In genomic region chr2:233406865-233407264, GRCh38 we compare ENCODE assay signal across 15 cellular contexts. TPM values are rescaled to one million over a fixed set of nuclear protein-coding genes. Genes with fewer than 3 reads are reported as not detected.
DNase-seq lines count a peak whose midpoint lies in the region; ATAC-seq, FAIRE-seq and TF ChIP-seq lines count a peak whose summit lies in the region.
"Had no signal": no experiment of that assay in that cellular context is flagged by ENCODE, and none has a peak within 500 bp of the region (broad histone marks: within the 10 kb centered on the region; RNA-seq: fewer than 3 reads in every experiment).

No MANE protein-coding gene starts in this region.

- no peaks in the 10 kb centered on the region for H4K20me1 ChIP-seq in HepG2 (ENCODE audit: insufficient read depth, low read length)

- H3K27ac ChIP-seq in HepG2 (ENCODE audit: extremely low read length, insufficient read depth, low read length), result no peak overlapping the region
- H3K27ac ChIP-seq in right lobe of liver, result no peak overlapping the region
- H3K27ac ChIP-seq in tibial artery, result peak overlapping the region; percentile 75

- no peak overlapping the region for H2AFZ ChIP-seq in HepG2 (ENCODE audit: low read length)
- H2AFZ ChIP-seq: GM23338 had no signal

- DNase-seq in HepG2 (ENCODE audit: low spot score) (no peak), right lobe of liver (no peak), T-helper 17 cell (no peak), memory B cell (ENCODE audit: low spot score in 2 of 2) (no peak), tibial artery (no peak), cerebellum (ENCODE audit: low spot score) (no peak), type B pancreatic cell (ENCODE audit: extremely low spot score, unreplicated experiment) (no peak)
- DNase-seq: KBM-7; NCI-H1048; NCI-H1694; NCI-H69; NK-92 treated with Interleukin-12 subunit alpha and Interleukin-12 subunit beta, amount 100 ng/mL, for 24 hours had no signal

- no peak overlapping the region for H3K4me2 ChIP-seq in HepG2 (ENCODE audit: low read depth, low read length)
- H3K4me2 ChIP-seq: GM23338 had no signal

- POLR2A ChIA-PET in HepG2 (lab: Yijun Ruan, JAX), result no interaction called here

- peaks cover 13% of the 10 kb centered on the region for H3K9me3 ChIP-seq in HepG2 (ENCODE audit: low read length)
- peaks cover 0 to 7% (median 0%) of the 10 kb centered on the region in 4 donors for H3K9me3 ChIP-seq in right lobe of liver
- no peaks in the 10 kb centered on the region for H3K9me3 ChIP-seq in T-helper 17 cell (ENCODE audit: control insufficient read depth, low read length, poor library complexity, severe bottlenecking)
- no peaks in the 10 kb centered on the region for H3K9me3 ChIP-seq in tibial artery

- no peaks in the 10 kb centered on the region for H3K9me3 Mint-ChIP-seq in memory B cell
- H3K9me3 Mint-ChIP-seq in type B pancreatic cell, result peaks cover 6% of the 10 kb centered on the region

- TF ChIP-seq POLR2A in HepG2 (IDR thresholded peaks at IDR 0.05; ENCODE audit: insufficient read depth in 1 of 2, low read depth in 2 of 2, low read length in 2 of 2) (no peak), right lobe of liver (IDR thresholded peaks at IDR 0.05) (no peak)

- no peak for TF ChIP-seq CTCF in HepG2 (CRISPR knock-in tag; IDR thresholded peaks at IDR 0.05)
- no peak for TF ChIP-seq CTCF in right lobe of liver (IDR thresholded peaks at IDR 0.05)
- no peak for TF ChIP-seq CTCF in tibial artery (IDR thresholded peaks at IDR 0.05)
- no peak for TF ChIP-seq CTCF in type B pancreatic cell (conservative IDR thresholded peaks at IDR 0.05)

- intact Hi-C loops in HepG2 (cut with micrococcal nuclease; ENCODE audit: unreplicated experiment) (no loop called here), right lobe of liver (cut with DNase I) (no loop called here), tibial artery (cut with DNase I; ENCODE audit: low total_unique reads) (loop anchor here (5.0 kb wide), 1 partner anchor 35 kb away; no protein-coding TSS in a partner anchor)

- TF ChIP-seq EP300 in HepG2 (IDR thresholded peaks at IDR 0.05; ENCODE audit: low read depth in 2 of 2, low read length in 2 of 2) (no peak), HepG2 (CRISPR knock-in tag; IDR thresholded peaks at IDR 0.05; ENCODE audit: borderline replicate concordance) (no peak)

- H3K27ac Mint-ChIP-seq in T-helper 17 cell, result peak overlapping the region; percentile 79
- peak overlapping the region; percentile 1 for H3K27ac Mint-ChIP-seq in memory B cell
- no peak overlapping the region for H3K27ac Mint-ChIP-seq in type B pancreatic cell
- H3K27ac Mint-ChIP-seq: GM23338 had no signal

- in situ Hi-C loops in HepG2 (cut with HindIII; ENCODE audit: extremely low pct_ligation_motif_present, low pct_unique_long_range_greater_than_20kb), result no loop called here

- H3K36me3 ChIP-seq in HepG2 (replicated peaks in 1 of 2; ENCODE audit: control insufficient read depth in 1 of 2, insufficient read depth in 2 of 2, low read length in 2 of 2) (peaks cover 0 to 14% of the 10 kb centered on the region in 2 experiments; a peak in 4 of 5 replicates), right lobe of liver (no peaks in the 10 kb centered on the region), tibial artery (no peaks in the 10 kb centered on the region)

- H3K79me2 ChIP-seq in HepG2 (ENCODE audit: insufficient read depth, low read length), result peaks cover 7% of the 10 kb centered on the region

- no peak for FAIRE-seq in HepG2 (lab: Jason Lieb, UNC)
- FAIRE-seq: HTR-8/SVneo had no signal

- H3K27me3 ChIP-seq in HepG2 (ENCODE audit: control insufficient read depth in 1 of 2, insufficient read depth in 2 of 2, low read length in 2 of 2), result no peaks in the 10 kb centered on the region
- H3K27me3 ChIP-seq in right lobe of liver, result no peaks in the 10 kb centered on the region
- no peaks in the 10 kb centered on the region for H3K27me3 ChIP-seq in tibial artery

- peaks cover 51% of the 10 kb centered on the region for H3K4me1 Mint-ChIP-seq in T-helper 17 cell
- H3K4me1 Mint-ChIP-seq in memory B cell, result peaks cover 35% of the 10 kb centered on the region
- peaks cover 3% of the 10 kb centered on the region for H3K4me1 Mint-ChIP-seq in type B pancreatic cell (ENCODE audit: unreplicated experiment)
- H3K4me1 Mint-ChIP-seq: GM23338 had no signal

- no peaks in the 10 kb centered on the region for H3K27me3 Mint-ChIP-seq in T-helper 17 cell
- H3K27me3 Mint-ChIP-seq in memory B cell, result no peaks in the 10 kb centered on the region
- no peaks in the 10 kb centered on the region for H3K27me3 Mint-ChIP-seq in type B pancreatic cell

- no peak overlapping the region for H3K4me3 ChIP-seq in HepG2 (replicated peaks in 1 of 3; ENCODE audit: insufficient read depth in 1 of 3, low read depth in 2 of 3, low read length in 3 of 3)
- H3K4me3 ChIP-seq in right lobe of liver, result no peak overlapping the region
- H3K4me3 ChIP-seq in tibial artery, result no peak overlapping the region
- H3K4me3 ChIP-seq: GM23338 had no signal

- ATAC-seq in HepG2, result no peak
- no peak for ATAC-seq in right lobe of liver
- ATAC-seq in T-helper 17 cell, result no peak
- ATAC-seq in memory B cell (ENCODE audit: low read depth), result no peak
- ATAC-seq in GM21381 (IDR thresholded peaks at IDR 0.05; ENCODE audit: unreplicated experiment), result no peak
- ATAC-seq: GM23338 had no signal

- BruUV-seq in HepG2 (replicated peaks; lab: Mats Ljungman, UMichigan), result no TSS peak

- CTCF ChIA-PET in HepG2 (lab: Yijun Ruan, JAX; ENCODE audit: low intra/inter-chr PET ratio, low total read pairs), result no interaction called here

- TF ChIP-seq RAD21 in HepG2 (CRISPR knock-in tag; IDR thresholded peaks at IDR 0.05), result no peak

- 93% methylated on average over 2 of the region's 2 CpGs for WGBS in HepG2 (ENCODE audit: low lambda C conversion rate)
- 76% methylated on average over 2 of the region's 2 CpGs for WGBS in right lobe of liver (ENCODE audit: insufficient coverage, low coverage, low lambda C conversion rate, missing lambda C conversion rate)

- no peak overlapping the region for H3K9ac ChIP-seq in HepG2 (ENCODE audit: insufficient read depth, low read depth, low read length)

- H3K4me1 ChIP-seq in HepG2 (ENCODE audit: insufficient read depth, low read length) (no peaks in the 10 kb centered on the region), right lobe of liver (peaks cover 0 to 9% (median 2%) of the 10 kb centered on the region in 4 donors), tibial artery (peaks cover 0 to 42% (median 26%) of the 10 kb centered on the region in 4 donors)

- H3K4me3 Mint-ChIP-seq in T-helper 17 cell, result no peak overlapping the region
- H3K4me3 Mint-ChIP-seq in memory B cell, result no peak overlapping the region
- no peak overlapping the region for H3K4me3 Mint-ChIP-seq in type B pancreatic cell
- H3K4me3 Mint-ChIP-seq: GM23338 had no signal

- H3K36me3 Mint-ChIP-seq in T-helper 17 cell (ENCODE audit: low read depth) (no peaks in the 10 kb centered on the region), memory B cell (peaks cover 12% of the 10 kb centered on the region), type B pancreatic cell (peaks cover 31% of the 10 kb centered on the region)

TF ChIP-seq in HepG2, 621 proteins besides CTCF, POLR2A, EP300 and RAD21:
- no peak for TF ChIP-seq SIX4 (CRISPR knock-in tag; IDR thresholded peaks at IDR 0.05)
- no peak for TF ChIP-seq ZNF143 (CRISPR knock-in tag; IDR thresholded peaks at IDR 0.05)
- TF ChIP-seq ZNF12 (CRISPR knock-in tag; IDR thresholded peaks at IDR 0.05), result no peak
- TF ChIP-seq ZNF773 (CRISPR knock-in tag; IDR thresholded peaks at IDR 0.05; ENCODE audit: borderline replicate concordance), result no peak
- peak; percentile 73 for TF ChIP-seq ZNF629 (CRISPR knock-in tag; conservative IDR thresholded peaks at IDR 0.05)
- TF ChIP-seq MAF1 (CRISPR knock-in tag; IDR thresholded peaks at IDR 0.05; ENCODE audit: borderline replicate concordance), result no peak
- no peak for TF ChIP-seq SATB2 (CRISPR knock-in tag; IDR thresholded peaks at IDR 0.05)
- no peak for TF ChIP-seq NCOA2 (CRISPR knock-in tag; IDR thresholded peaks at IDR 0.05)
- no peak for TF ChIP-seq NAIF1 (CRISPR knock-in tag; IDR thresholded peaks at IDR 0.05; ENCODE audit: borderline replicate concordance)

RNA-seq across cellular contexts. Expression of gene DGKD, which starts 52.6 kb away (rescaled TPM):
- total RNA-seq in HepG2 (2016; rRNA removed; fragmentation: Illumina TruSeq; extraction: Trizol) (20.6 and 24.5 TPM in 2 replicates), right lobe of liver (10 to 100 TPM in 4 of 6 experiments, 1 to 10 TPM in 2; 6.5 to 16.6 (median 14.2) TPM), T-helper 17 cell (100 to 1,000 TPM; 148 to 170 TPM), cerebellum (50.8 TPM), type B pancreatic cell (ENCODE audit: low replicate concordance) (32.2 and 72.5 TPM in 2 replicates)
- 14.8 and 17.4 TPM in 2 replicates for total RNA-seq in HepG2 (2016; cell fraction: cytosol; rRNA removed; fragmentation: Illumina TruSeq; extraction: Trizol; ENCODE audit: low read depth)
- 16.3 and 24.8 TPM in 2 replicates for total RNA-seq in HepG2 (2016; cell fraction: insoluble cytoplasmic fraction; rRNA removed; fragmentation: Illumina TruSeq; extraction: Trizol)
- 17.6 and 18.2 TPM in 2 replicates for total RNA-seq in HepG2 (2016; cell fraction: membrane; rRNA removed; fragmentation: Illumina TruSeq; extraction: Trizol)
- total RNA-seq in HepG2 (2016; cell fraction: nucleus; rRNA removed; fragmentation: Illumina TruSeq; extraction: Trizol), result 42.7 and 44.6 TPM in 2 replicates
- polyA plus RNA-seq in HepG2 (2011; rRNA removed), result 33.2 and 40.3 TPM in 2 replicates
- 13.1 and 13.6 TPM in 2 replicates for polyA plus RNA-seq in HepG2 (2011; cell fraction: cytosol; rRNA removed)
- 303 and 327 TPM in 2 replicates for polyA plus RNA-seq in HepG2 (2011; cell fraction: nucleus; rRNA removed)
- 46.9 and 49.5 TPM in 2 replicates for polyA plus RNA-seq in HepG2 (2012)
- polyA plus RNA-seq in HepG2 (2016; cell fraction: cytosol; fragmentation: Illumina TruSeq; extraction: Trizol; ENCODE audit: low read depth), result 5.9 and 7.2 TPM in 2 replicates
- 8.2 and 10.8 TPM in 2 replicates for polyA plus RNA-seq in HepG2 (2016; cell fraction: insoluble cytoplasmic fraction; fragmentation: Illumina TruSeq; extraction: Trizol; ENCODE audit: low read depth)
- 5.2 and 5.9 TPM in 2 replicates for polyA plus RNA-seq in HepG2 (2016; cell fraction: membrane; fragmentation: Illumina TruSeq; extraction: Trizol; ENCODE audit: low read depth)
- polyA plus RNA-seq in HepG2 (2016; cell fraction: nucleus; fragmentation: Illumina TruSeq; extraction: Trizol; ENCODE audit: insufficient read depth, low read depth), result 119 and 132 TPM in 2 replicates
- 44.8 and 91.4 TPM in 2 replicates for polyA minus RNA-seq in HepG2 (2011; rRNA and poly(A)+ RNA removed; ENCODE audit: low replicate concordance)
- 13.3 and 16.4 TPM in 2 replicates for polyA minus RNA-seq in HepG2 (2011; cell fraction: cytosol; rRNA and poly(A)+ RNA removed)
- 54.7 and 79.4 TPM in 2 replicates for polyA minus RNA-seq in HepG2 (2011; cell fraction: nucleus; rRNA and poly(A)+ RNA removed)

Comparison
In these comparisons a context has a peak if more than half of its experiments do, and no peak if none do; other contexts are left out.
1. H3K27ac ChIP-seq: peak in tibial artery (2 of 2); none in HepG2 (single experiment) and right lobe of liver (0 of 3).